Comparison of ENCODE assay signal across 8 cellular contexts in the genomic region with DNA sequence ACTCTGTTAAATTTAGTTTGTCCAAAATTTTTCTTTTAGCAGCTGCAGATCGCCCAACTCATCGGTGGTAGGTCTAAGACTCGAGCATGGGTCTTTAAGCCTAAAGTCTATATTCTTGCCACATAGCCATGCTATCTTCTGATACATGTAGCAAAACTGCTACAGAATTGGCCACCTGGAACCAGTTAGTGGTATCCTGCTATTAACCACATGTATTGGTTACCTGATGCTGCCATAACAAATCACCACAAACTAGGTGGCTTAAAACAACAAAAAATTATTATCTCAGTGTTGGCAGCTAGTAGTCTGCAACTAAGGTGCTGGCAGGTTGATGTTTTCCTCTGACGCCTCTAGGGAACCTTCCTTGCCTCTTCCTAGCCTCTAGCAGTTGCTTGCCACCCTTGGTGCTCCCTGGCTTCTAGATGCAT.
A peak's percentile ranks its signal among the peaks of the same experiment; 100 is the strongest.
DNase-seq lines count a peak whose midpoint lies in the region; ATAC-seq and TF ChIP-seq lines count a peak whose summit lies in the region.

No MANE protein-coding gene starts in this region.

- H3K4me3 ChIP-seq in CD8-positive, alpha-beta T cell (ENCODE audit: low read depth, low read length), result peak overlapping the region; percentile 13
- H3K4me3 ChIP-seq in mammary epithelial cell (replicated peaks in 1 of 3; ENCODE audit: insufficient read depth in 1 of 3, low read depth in 2 of 3, low read length in 3 of 3), result no peak overlapping the region

- in situ Hi-C loops in mammary epithelial cell (cut with MboI; ENCODE audit: low sequenced_read_pairs in 2 of 2), result no loop called here

- H3K9me3 ChIP-seq in CD8-positive, alpha-beta T cell (ENCODE audit: low read length), result no peaks in the 10 kb centered on the region
- H3K9me3 ChIP-seq in mammary epithelial cell (replicated peaks; ENCODE audit: insufficient read depth, low read length), result no peaks in the 10 kb centered on the region

- H3K4me2 ChIP-seq in mammary epithelial cell (ENCODE audit: insufficient read depth, low read depth, low read length), result no peak overlapping the region

- no peak for TF ChIP-seq CTCF in CD8-positive, alpha-beta T cell (IDR thresholded peaks at IDR 0.05)
- TF ChIP-seq CTCF in mammary epithelial cell (conservative IDR thresholded peaks at IDR 0.05 in 1 of 2, IDR thresholded peaks at IDR 0.05 in 1 of 2; ENCODE audit: extremely low read depth in 1 of 2, insufficient read depth in 1 of 2, low read depth in 1 of 2, low read length in 2 of 2), result no peak

- intact Hi-C loops in CD8-positive, alpha-beta T cell (cut with DNase I, micrococcal nuclease), result no loop called here
- intact Hi-C loops in mammary epithelial cell (cut with micrococcal nuclease), result no loop called here
- intact Hi-C loops in Right ventricle myocardium inferior (cut with DNase I), result no loop called here

- no peaks in the 10 kb centered on the region for H3K27me3 Mint-ChIP-seq in CD8-positive, alpha-beta T cell (ENCODE audit: low read depth)

- H3K79me2 ChIP-seq in mammary epithelial cell (ENCODE audit: insufficient read depth, low read length), result no peaks in the 10 kb centered on the region

- peak; percentile 48 for ATAC-seq in CD8-positive, alpha-beta T cell
- ATAC-seq in GM21367 (IDR thresholded peaks at IDR 0.05; ENCODE audit: unreplicated experiment), result peak; percentile 63
- ATAC-seq in HG03520 (IDR thresholded peaks at IDR 0.05; ENCODE audit: unreplicated experiment), result peak; percentile 75
- ATAC-seq in Right ventricle myocardium inferior, result no peak

- POLR2A ChIA-PET in CD8-positive, alpha-beta T cell (lab: Charles Lee), result interaction anchor here (1.8 kb wide), 1 partner anchor 12 kb away, joined by 5 read pairs; no protein-coding TSS in a partner anchor

- no peak overlapping the region for H2AFZ ChIP-seq in mammary epithelial cell (ENCODE audit: low read depth, low read length)

- H3K4me1 Mint-ChIP-seq in CD8-positive, alpha-beta T cell (ENCODE audit: low read depth), result peaks cover 23% of the 10 kb centered on the region

- peak overlapping the region; percentile 74 for H3K4me3 Mint-ChIP-seq in CD8-positive, alpha-beta T cell

- CTCF ChIA-PET in CD8-positive, alpha-beta T cell (lab: Charles Lee), result no interaction called here
- CTCF ChIA-PET in mammary epithelial cell (lab: Charles Lee; ENCODE audit: low non-redundant PET), result no interaction called here

- no peaks in the 10 kb centered on the region for H3K9me3 Mint-ChIP-seq in CD8-positive, alpha-beta T cell

- H3K27ac ChIP-seq in CD8-positive, alpha-beta T cell (ENCODE audit: low read depth, low read length), result no peak overlapping the region
- no peak overlapping the region for H3K27ac ChIP-seq in mammary epithelial cell (ENCODE audit: insufficient read depth, low read depth, low read length)

- no peaks in the 10 kb centered on the region for H4K20me1 ChIP-seq in mammary epithelial cell (ENCODE audit: insufficient read depth, low read length)

- DNase-seq in CD8-positive, alpha-beta T cell, result no peak
- peak; percentile 46 for DNase-seq in fibroblast of gingiva (ENCODE audit: low read depth)
- DNase-seq in NK-92 (lab: John Stamatoyannopoulos, UW; ENCODE audit: unreplicated experiment), result no peak
- DNase-seq in mammary epithelial cell, result no peak
- no peak for DNase-seq in Right ventricle myocardium inferior (ENCODE audit: missing footprints)
- no peak for DNase-seq in SIG-M5 treated with dmso at 0.1 percent for 504 hours (lab: John Stamatoyannopoulos, UW; ENCODE audit: unreplicated experiment)

- BruUV-seq in mammary epithelial cell (replicated peaks; lab: Mats Ljungman, UMichigan), result no TSS peak

- H3K27me3 ChIP-seq in CD8-positive, alpha-beta T cell (ENCODE audit: insufficient read depth, low read length), result no peaks in the 10 kb centered on the region
- H3K27me3 ChIP-seq in mammary epithelial cell (ENCODE audit: insufficient read depth, low read length), result no peaks in the 10 kb centered on the region

- peak overlapping the region; percentile 42 for H3K27ac Mint-ChIP-seq in CD8-positive, alpha-beta T cell

- H3K36me3 ChIP-seq in CD8-positive, alpha-beta T cell (ENCODE audit: insufficient read depth, low read length), result no peaks in the 10 kb centered on the region
- no peaks in the 10 kb centered on the region for H3K36me3 ChIP-seq in mammary epithelial cell (ENCODE audit: insufficient read depth, low read length)

- no peak overlapping the region for H3K9ac ChIP-seq in mammary epithelial cell (ENCODE audit: insufficient read depth, low read length)

- dilution Hi-C loops in mammary epithelial cell (cut with HindIII; ENCODE audit: low sequenced_read_pairs), result no loop called here

- H3K36me3 Mint-ChIP-seq in CD8-positive, alpha-beta T cell, result no peaks in the 10 kb centered on the region

- WGBS in mammary epithelial cell (ENCODE audit: low coverage, missing lambda C conversion rate), result 86% methylated on average over 4 of the region's 4 CpGs

- peaks cover 19% of the 10 kb centered on the region for H3K4me1 ChIP-seq in CD8-positive, alpha-beta T cell (ENCODE audit: insufficient read depth, low read length)
- H3K4me1 ChIP-seq in mammary epithelial cell (ENCODE audit: insufficient read depth, low read length), result peaks cover 29% of the 10 kb centered on the region
